ENCODE assay signal across 14 cellular contexts in the genomic region with DNA sequence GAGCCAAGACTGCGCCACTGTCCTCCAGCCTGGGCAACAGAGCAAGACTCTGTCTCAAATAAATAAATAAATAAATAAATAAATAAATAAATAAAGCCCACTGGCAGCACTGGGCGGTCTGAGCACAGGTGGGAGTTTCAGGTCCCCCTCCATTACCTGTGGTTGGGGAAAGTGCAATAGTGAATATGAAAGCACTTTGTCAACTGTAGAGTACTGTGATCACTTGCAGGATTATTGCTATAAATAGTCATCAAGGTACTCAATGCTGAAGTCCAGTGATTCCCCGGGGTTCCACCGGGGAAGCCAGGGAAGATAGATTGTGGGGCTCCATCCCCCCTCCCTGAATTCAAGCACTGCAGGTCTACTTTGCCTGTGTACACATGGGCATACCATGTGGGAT. TPM values are rescaled to one million over a fixed set of nuclear protein-coding genes. Genes with fewer than 3 reads are reported as not detected.
DNase-seq lines count a peak whose midpoint lies in the region; ATAC-seq and TF ChIP-seq lines count a peak whose summit lies in the region.
"Had no signal": no experiment of that assay in that cellular context is flagged by ENCODE, and none has a peak within 500 bp of the region (broad histone marks: within the 10 kb centered on the region; RNA-seq: fewer than 3 reads in every experiment).

No MANE protein-coding gene starts in this region.

- H3K4me3 ChIP-seq in sigmoid colon = no peak overlapping the region
- H3K4me3 ChIP-seq: SJCRH30 had no signal

- TF ChIP-seq POLR2A in sigmoid colon (IDR thresholded peaks at IDR 0.05) = no peak

- peaks cover 0 to 11% (median 5%) of the 10 kb centered on the region in 4 donors for H3K4me1 ChIP-seq in sigmoid colon

- peaks cover 53% of the 10 kb centered on the region for H3K4me1 Mint-ChIP-seq in activated naive CD4-positive, alpha-beta T cell treated with anti-CD3 and anti-CD28 coated beads for 36 hours (ENCODE audit: low read depth)
- peaks cover 10% of the 10 kb centered on the region for H3K4me1 Mint-ChIP-seq in T-helper 17 cell

- H3K27ac ChIP-seq in sigmoid colon = no peak overlapping the region
- H3K27ac ChIP-seq: SJCRH30 had no signal

- H3K9me3 ChIP-seq in sigmoid colon (no peaks in the 10 kb centered on the region), T-helper 17 cell (ENCODE audit: control insufficient read depth, low read length, poor library complexity, severe bottlenecking) (no peaks in the 10 kb centered on the region)
- H3K9me3 ChIP-seq: SJCRH30 had no signal

- CTCF ChIA-PET in activated naive CD4-positive, alpha-beta T cell treated with anti-CD3 and anti-CD28 coated beads for 36 hours (lab: Charles Lee) = interaction anchor here (1.0 kb wide), 1 partner anchor 85 kb away, joined by 6 read pairs; no protein-coding TSS in a partner anchor

- WGBS in sigmoid colon, 2 donors = 86 to 91% methylated on average over 4 of the region's 4 CpGs

- ATAC-seq in GM21515 (IDR thresholded peaks at IDR 0.05; ENCODE audit: unreplicated experiment) = peak; percentile 49
- ATAC-seq in HG03135 (IDR thresholded peaks at IDR 0.05; ENCODE audit: unreplicated experiment) = peak; percentile 57
- ATAC-seq in stimulated activated naive CD8-positive, alpha-beta T cell treated with anti-CD3 and anti-CD28 coated beads, Interleukin-15, Interleukin-2, amounts not matched to agents 100 U/mL and 50 U/mL, for 24 hours = peak; percentile 53
- ATAC-seq in T-helper 17 cell = no peak
- ATAC-seq: effector memory CD8-positive, alpha-beta T cell had no signal

- no peak for TF ChIP-seq EP300 in sigmoid colon (IDR thresholded peaks at IDR 0.05)

- DNase-seq in activated naive CD4-positive, alpha-beta T cell treated with anti-CD3 and anti-CD28 coated beads for 36 hours = peak; percentile 33
- DNase-seq in activated naive CD4-positive, alpha-beta T cell treated with Interleukin-2 at 50 U/mL for 16 hours = no peak
- no peak for DNase-seq in stimulated activated naive CD8-positive, alpha-beta T cell treated with anti-CD3 and anti-CD28 coated beads, Interleukin-15, Interleukin-2, amounts not matched to agents 100 U/mL and 50 U/mL, for 24 hours
- no peak for DNase-seq in AG08396 (ENCODE audit: low spot score)
- no peak for DNase-seq in sigmoid colon
- no peak for DNase-seq in T-helper 17 cell
- DNase-seq: DND-41; effector memory CD8-positive, alpha-beta T cell; glutamatergic neuron; NCI-H1048; SJCRH30; stimulated activated CD4-positive, alpha-beta T cell treated with anti-CD3 and anti-CD28 coated beads, Interleukin-15, amount 100 ng/mL, for 24 hours had no signal

- H3K27ac Mint-ChIP-seq in activated naive CD4-positive, alpha-beta T cell treated with anti-CD3 and anti-CD28 coated beads for 36 hours = peak overlapping the region; percentile 78
- H3K27ac Mint-ChIP-seq in T-helper 17 cell = no peak overlapping the region

- no peaks in the 10 kb centered on the region for H3K27me3 Mint-ChIP-seq in activated naive CD4-positive, alpha-beta T cell treated with anti-CD3 and anti-CD28 coated beads for 36 hours (ENCODE audit: low read depth)
- H3K27me3 Mint-ChIP-seq in T-helper 17 cell = no peaks in the 10 kb centered on the region
- H3K27me3 Mint-ChIP-seq: effector memory CD8-positive, alpha-beta T cell had no signal

- peaks cover 0 to 38% (median 12%) of the 10 kb centered on the region in 4 donors for H3K36me3 ChIP-seq in sigmoid colon
- H3K36me3 ChIP-seq: SJCRH30 had no signal

- no peak overlapping the region for H3K4me3 Mint-ChIP-seq in activated naive CD4-positive, alpha-beta T cell treated with anti-CD3 and anti-CD28 coated beads for 36 hours
- H3K4me3 Mint-ChIP-seq in T-helper 17 cell = no peak overlapping the region
- H3K4me3 Mint-ChIP-seq: effector memory CD8-positive, alpha-beta T cell had no signal

- peaks cover 44% of the 10 kb centered on the region for H3K36me3 Mint-ChIP-seq in activated naive CD4-positive, alpha-beta T cell treated with anti-CD3 and anti-CD28 coated beads for 36 hours (ENCODE audit: low read depth)
- H3K36me3 Mint-ChIP-seq in T-helper 17 cell (ENCODE audit: low read depth) = peaks cover 10% of the 10 kb centered on the region

- intact Hi-C loops in activated naive CD4-positive, alpha-beta T cell treated with anti-CD3 and anti-CD28 coated beads for 36 hours (cut with micrococcal nuclease) = loop anchor here (10.0 kb wide), 1 partner anchor 185 kb away; a partner anchor contains a TSS
- intact Hi-C loops in sigmoid colon (cut with DNase I) = no loop called here

- no peaks in the 10 kb centered on the region for H3K27me3 ChIP-seq in sigmoid colon

- H3K9me3 Mint-ChIP-seq in activated naive CD4-positive, alpha-beta T cell treated with anti-CD3 and anti-CD28 coated beads for 36 hours = no peaks in the 10 kb centered on the region
- H3K9me3 Mint-ChIP-seq: effector memory CD8-positive, alpha-beta T cell had no signal

- TF ChIP-seq CTCF in sigmoid colon (IDR thresholded peaks at IDR 0.05) = no peak

RNA-seq across cellular contexts. Expression of a gene that starts 42.7 kb away (rescaled TPM):
- 1 to 10 TPM; 5.1 TPM for total RNA-seq in activated naive CD4-positive, alpha-beta T cell treated with anti-CD3 and anti-CD28 coated beads for 36 hours
- total RNA-seq in sigmoid colon (10 to 100 TPM; 22.9 to 59.9 (median 25.4) TPM), T-helper 17 cell (1 to 10 TPM; 2.4 to 4.4 TPM)
- polyA plus RNA-seq in sigmoid colon = 10 to 100 TPM; 60.7 to 75.1 (median 66.6) TPM
